In the genomic region with DNA sequence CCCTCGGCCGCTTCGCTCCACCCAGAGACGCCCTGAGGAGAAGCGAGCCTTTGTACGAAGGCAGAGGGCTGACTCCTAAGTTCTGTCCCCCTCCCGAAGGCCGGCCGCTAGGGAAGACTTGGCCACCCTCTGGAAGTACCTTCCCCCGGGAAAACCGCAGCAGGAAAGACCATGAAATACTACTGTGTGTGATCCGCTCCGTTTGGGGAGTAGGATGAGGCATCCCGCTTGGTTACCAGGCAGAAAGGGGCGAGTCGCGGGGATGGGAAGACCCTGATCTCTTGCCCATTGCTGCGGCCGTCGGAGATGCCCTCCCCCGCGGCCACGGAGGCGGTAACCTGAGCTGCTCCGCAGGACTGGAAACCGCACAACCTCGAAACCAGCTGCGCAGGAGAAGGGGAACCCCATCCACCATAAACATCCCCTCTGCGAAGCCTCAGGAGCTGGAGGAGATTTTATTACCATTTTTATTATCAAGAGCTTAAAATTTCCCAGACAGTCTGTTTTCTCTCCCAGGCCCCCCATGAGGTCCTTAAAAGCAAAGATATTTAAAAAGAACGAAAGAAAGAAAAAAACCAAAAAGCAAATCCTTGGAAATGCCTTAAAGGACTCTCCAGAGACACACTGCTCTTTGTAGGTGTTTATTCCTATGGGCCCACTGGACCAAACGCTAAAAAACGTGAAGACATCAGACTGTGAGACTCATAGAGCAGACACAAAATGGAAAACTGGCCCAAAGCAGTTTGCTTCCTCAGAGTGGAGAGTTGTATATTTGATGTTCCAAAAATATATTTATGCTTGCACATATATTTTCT, we compare ENCODE assay signal across 8 cellular contexts. TPM values are rescaled to one million over a fixed set of nuclear protein-coding genes. Genes with fewer than 3 reads are reported as not detected.
DNase-seq lines count a peak whose midpoint lies in the region; ATAC-seq, FAIRE-seq and TF ChIP-seq lines count a peak whose summit lies in the region.

No MANE protein-coding gene starts in this region.

- H3K4me3 Mint-ChIP-seq in natural killer cell = peak overlapping the region; percentile 85

- H3K9me3 ChIP-seq in BLaER1 = peaks cover 11% of the 10 kb centered on the region
- no peaks in the 10 kb centered on the region for H3K9me3 ChIP-seq in NT2/D1 (ENCODE audit: insufficient read depth, low read length)

- no peak overlapping the region for H3K27ac Mint-ChIP-seq in natural killer cell

- H3K4me1 Mint-ChIP-seq in natural killer cell = peaks cover 21 to 33% of the 10 kb centered on the region in 2 donors

- no peak for TF ChIP-seq CTCF in epithelial cell of proximal tubule (conservative IDR thresholded peaks at IDR 0.05; ENCODE audit: low read depth, low read length)
- no peak for TF ChIP-seq CTCF in natural killer cell (IDR thresholded peaks at IDR 0.05)

- intact Hi-C loops in natural killer cell (cut with micrococcal nuclease) = loop anchor here (2.0 kb wide), 1 partner anchor 197 kb away; the partner anchor contains the start of gene PTGDR

- no peaks in the 10 kb centered on the region for H3K36me3 Mint-ChIP-seq in natural killer cell

- no peak for FAIRE-seq in frontal cortex (lab: Jason Lieb, UNC)

- ATAC-seq in natural killer cell (peak in 1 of 3 donors; percentile 24), GM18517 (IDR thresholded peaks at IDR 0.05; ENCODE audit: unreplicated experiment) (no peak), GM19455 (IDR thresholded peaks at IDR 0.05; ENCODE audit: unreplicated experiment) (no peak)

- peaks cover 37 to 41% of the 10 kb centered on the region in 2 donors for H3K27me3 Mint-ChIP-seq in natural killer cell (ENCODE audit: low read depth in 2 of 2)

- H3K4me1 ChIP-seq in BLaER1 (peaks cover 70% of the 10 kb centered on the region), NT2/D1 (ENCODE audit: insufficient read depth, insufficient read length) (no peaks in the 10 kb centered on the region)

- no peaks in the 10 kb centered on the region for H3K27me3 ChIP-seq in BLaER1
- peaks cover 48% of the 10 kb centered on the region for H3K27me3 ChIP-seq in NT2/D1 (ENCODE audit: insufficient read depth, insufficient read length)

- H3K36me3 ChIP-seq in BLaER1 = peaks cover 12% of the 10 kb centered on the region; the same call in 1 of the 2 replicates
- H3K36me3 ChIP-seq in NT2/D1 (ENCODE audit: insufficient read depth, insufficient read length, low read length) = no peaks in the 10 kb centered on the region

- peak overlapping the region; percentile 86 for H3K4me2 ChIP-seq in BLaER1

- no peak for DNase-seq in NT2/D1 (ENCODE audit: low read depth, low spot score)
- DNase-seq in epithelial cell of proximal tubule (ENCODE audit: low read depth) = no peak
- peak; percentile 21 for DNase-seq in natural killer cell
- no peak for DNase-seq in frontal cortex (ENCODE audit: low spot score in 2 of 2)
- no peak for DNase-seq in GF-D8 (lab: John Stamatoyannopoulos, UW)

- H3K9ac ChIP-seq in BLaER1 (peak overlapping the region; percentile 88), NT2/D1 (ENCODE audit: insufficient read length, low read depth) (peak overlapping the region; percentile 72)

- H3K9me3 Mint-ChIP-seq in natural killer cell = no peaks in the 10 kb centered on the region

- H3K4me3 ChIP-seq in BLaER1 (peak overlapping the region; percentile 87), NT2/D1 (ENCODE audit: insufficient read length, low read depth) (peak overlapping the region; percentile 67), epithelial cell of proximal tubule (ENCODE audit: low read depth, low read length) (peak overlapping the region; percentile 64)

- H3K27ac ChIP-seq in BLaER1 = peak overlapping the region; percentile 79

- no peaks in the 10 kb centered on the region for H4K20me1 ChIP-seq in BLaER1

RNA-seq across cellular contexts. Expression of gene NID2, which starts 1.0 kb away (rescaled TPM):
- total RNA-seq in epithelial cell of proximal tubule (12.5 and 13.5 TPM in 2 replicates), natural killer cell (under 1 TPM; 0.36 to 0.80 (median 0.40) TPM), frontal cortex (8.2 TPM)
